10 cellular contexts compared by ENCODE assay signal in genomic region chr3:44339990-44340389, GRCh38. TPM values are rescaled to one million over a fixed set of nuclear protein-coding genes. Genes with fewer than 3 reads are reported as not detected.
DNase-seq lines count a peak whose midpoint lies in the region; ATAC-seq and TF ChIP-seq lines count a peak whose summit lies in the region.
"Had no signal": no experiment of that assay in that cellular context is flagged by ENCODE, and none has a peak within 500 bp of the region (broad histone marks: within the 10 kb centered on the region; RNA-seq: fewer than 3 reads in every experiment).

No MANE protein-coding gene starts in this region.

- DNase-seq in AG04450 (ENCODE audit: low read depth, low spot score) = no peak
- DNase-seq in KBM-7 = peak; percentile 56
- DNase-seq in brain microvascular endothelial cell = no peak
- DNase-seq in NCI-H774 (lab: John Stamatoyannopoulos, UW) = no peak
- DNase-seq in SW480 (ENCODE audit: low spot score) = no peak
- DNase-seq: hypothalamus, T1000 had no signal

- no peaks in the 10 kb centered on the region for H3K36me3 ChIP-seq in brain microvascular endothelial cell (replicated peaks)
- no peaks in the 10 kb centered on the region for H3K36me3 ChIP-seq in mucosa of stomach (ENCODE audit: control insufficient read depth, insufficient read depth, low read length)

- in situ Hi-C loops in KBM-7 (cut with MboI; ENCODE audit: low pct_unique_long_range_greater_than_20kb, low sequenced_read_pairs) = no loop called here
- in situ Hi-C loops in brain microvascular endothelial cell (cut with HindIII; ENCODE audit: low pct_ligation_motif_present, low sequenced_read_pairs) = no loop called here

- TF ChIP-seq CTCF in AG04450 (IDR thresholded peaks at IDR 0.05; ENCODE audit: low read depth, low read length) = no peak
- TF ChIP-seq CTCF in brain microvascular endothelial cell (IDR thresholded peaks at IDR 0.05; ENCODE audit: low read depth, low read length, missing control alignments) = no peak

- CTCF ChIA-PET in AG04450 (lab: Charles Lee) = interaction anchor here (0.8 kb wide), 1 partner anchor 16 kb away, joined by 3 read pairs; no protein-coding TSS in a partner anchor

- H3K4me3 ChIP-seq in AG04450 (ENCODE audit: low read depth, low read length) (peak overlapping the region; percentile 91), brain microvascular endothelial cell (ENCODE audit: low read depth, low read length) (peak overlapping the region; percentile 93), mucosa of stomach (ENCODE audit: low read length) (peak overlapping the region; percentile 79)

- no peaks in the 10 kb centered on the region; the same call in 1 of the 2 replicates for H3K9me3 ChIP-seq in AG04450 (ENCODE audit: control insufficient read depth, insufficient read depth, low read length)
- H3K9me3 ChIP-seq in mucosa of stomach (ENCODE audit: control insufficient read depth, low read length) = no peaks in the 10 kb centered on the region

- POLR2A ChIA-PET in AG04450 (lab: Yijun Ruan, JAX) = no interaction called here

- peaks cover 16% of the 10 kb centered on the region for H3K4me1 ChIP-seq in mucosa of stomach (ENCODE audit: control insufficient read depth, insufficient read depth, low read length)

- no peaks in the 10 kb centered on the region for H3K27me3 ChIP-seq in AG04450 (ENCODE audit: control insufficient read depth, insufficient read depth, low read length)
- no peaks in the 10 kb centered on the region for H3K27me3 ChIP-seq in brain microvascular endothelial cell (replicated peaks)
- H3K27me3 ChIP-seq in mucosa of stomach (ENCODE audit: control insufficient read depth, insufficient read depth, low read length) = no peaks in the 10 kb centered on the region

- H3K27ac ChIP-seq in AG04450 (ENCODE audit: low read depth, low read length) = no peak overlapping the region
- no peak overlapping the region for H3K27ac ChIP-seq in brain microvascular endothelial cell

- ATAC-seq in GM18870 (IDR thresholded peaks at IDR 0.05; ENCODE audit: unreplicated experiment) = no peak
- no peak for ATAC-seq in GM19023 (IDR thresholded peaks at IDR 0.05; ENCODE audit: unreplicated experiment)

- peak overlapping the region; percentile 95 for H3K9ac ChIP-seq in mucosa of stomach (ENCODE audit: low read length)

RNA-seq across cellular contexts. Expression of gene TCAIM, which starts 1.4 kb away (rescaled TPM):
- polyA plus RNA-seq in AG04450 (2011; rRNA removed) = 23.6 and 29.6 TPM in 2 replicates
- 10.8 and 20.1 TPM in 2 replicates for polyA minus RNA-seq in AG04450 (2011; rRNA and poly(A)+ RNA removed)
